Comparison of ENCODE assay signal across 1 cellular context in genomic region chr16:3150346-3151218, GRCh38.
A peak's percentile ranks its signal among the peaks of the same experiment; 100 is the strongest.
TF ChIP-seq lines count a peak whose summit lies in the region.

No MANE protein-coding gene starts in this region.

TF ChIP-seq in HepG2, 621 proteins besides CTCF, POLR2A, EP300 and RAD21 (continued from another document and continues in another):
- TF ChIP-seq GMEB1 (CRISPR knock-in tag; IDR thresholded peaks at IDR 0.05; ENCODE audit: borderline replicate concordance) (peak; percentile 59; the same call in 1 of the 2 replicates), MZF1 (CRISPR knock-in tag; IDR thresholded peaks at IDR 0.05; ENCODE audit: borderline replicate concordance) (peak; percentile 31; the same call in 1 of the 2 replicates), NR2F2 (IDR thresholded peaks at IDR 0.05; ENCODE audit: borderline replicate concordance, low read depth) (peak; percentile 74; the same call in 1 of the 2 replicates), SMYD3 (CRISPR knock-in tag; IDR thresholded peaks at IDR 0.05) (0 out of 2 replicates have a peak, but pooled peaks have one; percentile 61), NRL (CRISPR knock-in tag; IDR thresholded peaks at IDR 0.05; ENCODE audit: borderline replicate concordance) (0 out of 2 replicates have a peak, but pooled peaks have one; percentile 50), ZNF878 (CRISPR knock-in tag; IDR thresholded peaks at IDR 0.05) (no peak), ZNF639 (CRISPR knock-in tag; conservative IDR thresholded peaks at IDR 0.05) (0 out of 2 replicates have a peak, but pooled peaks have one; percentile 63), HNF1A (IDR thresholded peaks at IDR 0.05; ENCODE audit: low read depth) (no peak), HNF1A (CRISPR knock-in tag; IDR thresholded peaks at IDR 0.05; ENCODE audit: borderline replicate concordance) (peak; percentile 67; the same call in 1 of the 2 replicates), ZNF749 (CRISPR knock-in tag; IDR thresholded peaks at IDR 0.05; ENCODE audit: borderline replicate concordance) (peak; percentile 72; the same call in 1 of the 2 replicates), PHF8 (CRISPR knock-in tag; IDR thresholded peaks at IDR 0.05) (peak; percentile 20; the same call in 1 of the 2 replicates), BATF2 (CRISPR knock-in tag; IDR thresholded peaks at IDR 0.05) (no peak), ZNF124 (CRISPR knock-in tag; IDR thresholded peaks at IDR 0.05) (peak; percentile 88; the same call in 1 of the 2 replicates), HMGXB4 (CRISPR knock-in tag; IDR thresholded peaks at IDR 0.05; ENCODE audit: borderline replicate concordance in 1 of 2, low read depth in 1 of 2) (peak; percentile 99 to 100), RFX3 (CRISPR knock-in tag; IDR thresholded peaks at IDR 0.05) (peak; percentile 45), SALL1 (CRISPR knock-in tag; IDR thresholded peaks at IDR 0.05) (peak; percentile 81), RELA (CRISPR knock-in tag; IDR thresholded peaks at IDR 0.05) (peak; percentile 55; the same call in 1 of the 2 replicates), ZNF142 (CRISPR knock-in tag; IDR thresholded peaks at IDR 0.05) (peak; percentile 83), ZNF883 (CRISPR knock-in tag; IDR thresholded peaks at IDR 0.05; ENCODE audit: not compliant biosample characterization) (no peak), ZMYM4 (CRISPR knock-in tag; IDR thresholded peaks at IDR 0.05) (peak; percentile 61), ZBTB34 (CRISPR knock-in tag; IDR thresholded peaks at IDR 0.05) (peak; percentile 38; the same call in 1 of the 2 replicates), FOXO1 (CRISPR knock-in tag; IDR thresholded peaks at IDR 0.05) (peak; percentile 56; the same call in 1 of the 2 replicates), KLF15 (CRISPR knock-in tag; IDR thresholded peaks at IDR 0.05; ENCODE audit: borderline replicate concordance) (no peak), ZNF781 (CRISPR knock-in tag; IDR thresholded peaks at IDR 0.05; ENCODE audit: borderline replicate concordance, not compliant biosample characterization) (peak; percentile 30), ZNF264 (CRISPR knock-in tag; IDR thresholded peaks at IDR 0.05) (peak; percentile 56), ZNF503 (CRISPR knock-in tag; IDR thresholded peaks at IDR 0.05) (peak; percentile 60; the same call in 1 of the 2 replicates), ZNF563 (CRISPR knock-in tag; IDR thresholded peaks at IDR 0.05) (0 out of 2 replicates have a peak, but pooled peaks have one; percentile 25), ZNF274 (CRISPR knock-in tag; IDR thresholded peaks at IDR 0.05) (peak; percentile 39; the same call in 1 of the 2 replicates), ZNF850 (CRISPR knock-in tag; conservative IDR thresholded peaks at IDR 0.05) (0 out of 2 replicates have a peak, but pooled peaks have one; percentile 57), CBX2 (IDR thresholded peaks at IDR 0.05; ENCODE audit: low read depth, low read length) (no peak), CBX2 (CRISPR knock-in tag; IDR thresholded peaks at IDR 0.05; ENCODE audit: low read depth) (no peak), ZNF670 (CRISPR knock-in tag; IDR thresholded peaks at IDR 0.05; ENCODE audit: borderline replicate concordance) (peak; percentile 93), NKX3-1 (CRISPR knock-in tag; IDR thresholded peaks at IDR 0.05) (peak; percentile 83; the same call in 1 of the 2 replicates)
